In genomic region chr11:62592989-62593421, GRCh38 we compare ENCODE assay signal across 9 cellular contexts. TPM values are rescaled to one million over a fixed set of nuclear protein-coding genes. Genes with fewer than 3 reads are reported as not detected.
A peak's percentile ranks its signal among the peaks of the same experiment; 100 is the strongest.
DNase-seq lines count a peak whose midpoint lies in the region; ATAC-seq and TF ChIP-seq lines count a peak whose summit lies in the region.
"Had no signal": no experiment of that assay in that cellular context is flagged by ENCODE, and none has a peak within 500 bp of the region (broad histone marks: within the 10 kb centered on the region; RNA-seq: fewer than 3 reads in every experiment).

No MANE protein-coding gene starts in this region.

- CTCF ChIA-PET in activated CD8-positive, alpha-beta memory T cell treated with anti-CD3 and anti-CD28 coated beads, Interleukin-2, amount 10 ng/mL, durations not matched to agents 7 days and 5 days (lab: Charles Lee) = interaction anchor here (0.6 to 6.0 kb wide), 24 partner anchors 8 to 201 kb away, joined by 3 to 54 read pairs (median 7); partner anchors contain the start of genes B3GAT3, C11orf98, CSKMT and EEF1G

- H3K9ac ChIP-seq in adipocyte (ENCODE audit: low read length) (peak overlapping the region; percentile 94), liver (ENCODE audit: low read depth in 1 of 2, low read length in 2 of 2) (no peak overlapping the region)

- TF ChIP-seq CTCF in liver (IDR thresholded peaks at IDR 0.05; ENCODE audit: low read depth, low read length, missing input control) = no peak

- no peak overlapping the region for H3K4me3 ChIP-seq in adipocyte (ENCODE audit: low read length)
- no peak overlapping the region for H3K4me3 ChIP-seq in liver (ENCODE audit: low read depth in 1 of 3, low read length in 3 of 3)

- H3K27me3 Mint-ChIP-seq in activated CD8-positive, alpha-beta memory T cell treated with anti-CD3 and anti-CD28 coated beads, Interleukin-2, amount 10 ng/mL, durations not matched to agents 7 days and 5 days = no peaks in the 10 kb centered on the region

- no peaks in the 10 kb centered on the region for H3K9me3 ChIP-seq in adipocyte (ENCODE audit: control insufficient read depth, low read length)
- H3K9me3 ChIP-seq in liver (ENCODE audit: control insufficient read depth in 4 of 4, low read length in 3 of 4) = no peaks in the 10 kb centered on the region

- peaks cover 62% of the 10 kb centered on the region for H3K4me1 Mint-ChIP-seq in activated CD8-positive, alpha-beta memory T cell treated with anti-CD3 and anti-CD28 coated beads, Interleukin-2, amount 10 ng/mL, durations not matched to agents 7 days and 5 days

- H3K9me3 Mint-ChIP-seq in activated CD8-positive, alpha-beta memory T cell treated with anti-CD3 and anti-CD28 coated beads, Interleukin-2, amount 10 ng/mL, durations not matched to agents 7 days and 5 days (ENCODE audit: low read depth) = no peaks in the 10 kb centered on the region

- WGBS in liver = 82% methylated on average over 8 of the region's 8 CpGs

- peak overlapping the region; percentile 92 to 98 for H3K27ac ChIP-seq in liver (ENCODE audit: low read depth in 1 of 2, low read length in 2 of 2)
- peak overlapping the region; percentile 97 for H3K27ac ChIP-seq in temporal lobe (ENCODE audit: low read depth, low read length)

- H3K4me3 Mint-ChIP-seq in activated CD8-positive, alpha-beta memory T cell treated with anti-CD3 and anti-CD28 coated beads, Interleukin-2, amount 10 ng/mL, durations not matched to agents 7 days and 5 days = no peak overlapping the region

- TF ChIP-seq RAD21 in liver (IDR thresholded peaks at IDR 0.05) = no peak

- no peak for DNase-seq in activated CD8-positive, alpha-beta memory T cell treated with anti-CD3 and anti-CD28 coated beads, Interleukin-2, amount 10 ng/mL, durations not matched to agents 7 days and 5 days
- DNase-seq in activated CD8-positive, alpha-beta memory T cell treated with anti-CD3 and anti-CD28 coated beads, Interleukin-2, amount 50 U/mL, for 48 hours = no peak
- no peak for DNase-seq in adipocyte (ENCODE audit: low read depth)
- DNase-seq in NCI-H2171 treated with DMSO at 0.1 percent for 48 hours (lab: John Stamatoyannopoulos, UW) = no peak
- no peak for DNase-seq in NCI-H69 (lab: John Stamatoyannopoulos, UW)
- DNase-seq: NCI-H2081 treated with DMSO at 0.1 percent for 48 hours had no signal

- H3K27ac Mint-ChIP-seq in activated CD8-positive, alpha-beta memory T cell treated with anti-CD3 and anti-CD28 coated beads, Interleukin-2, amount 10 ng/mL, durations not matched to agents 7 days and 5 days = peak overlapping the region; percentile 90

- peaks cover 56% of the 10 kb centered on the region for H3K36me3 ChIP-seq in adipocyte (ENCODE audit: control insufficient read depth, insufficient read depth, low read length, severe bottlenecking)
- peaks cover 18 to 39% (median 34%) of the 10 kb centered on the region in 4 donors for H3K36me3 ChIP-seq in liver (ENCODE audit: control insufficient read depth in 4 of 4, insufficient read depth in 3 of 4, low read depth in 1 of 4, low read length in 3 of 4)

- H3K36me3 Mint-ChIP-seq in activated CD8-positive, alpha-beta memory T cell treated with anti-CD3 and anti-CD28 coated beads, Interleukin-2, amount 10 ng/mL, durations not matched to agents 7 days and 5 days = peaks cover 56% of the 10 kb centered on the region

- ATAC-seq in activated CD8-positive, alpha-beta memory T cell treated with anti-CD3 and anti-CD28 coated beads, Interleukin-2, amount 10 ng/mL, durations not matched to agents 7 days and 5 days = no peak
- no peak for ATAC-seq in HG02588 (IDR thresholded peaks at IDR 0.05; ENCODE audit: unreplicated experiment)

- H3K4me1 ChIP-seq in adipocyte (ENCODE audit: control insufficient read depth, insufficient read depth, low read length) (peaks cover 11% of the 10 kb centered on the region), liver (ENCODE audit: control insufficient read depth in 4 of 4, insufficient read depth in 4 of 4, low read length in 3 of 4) (peaks cover 3 to 36% (median 24%) of the 10 kb centered on the region in 4 donors)

- H3K27me3 ChIP-seq in adipocyte (replicated peaks; ENCODE audit: control insufficient read depth, insufficient read depth, low read length) (no peaks in the 10 kb centered on the region), liver (ENCODE audit: control insufficient read depth in 4 of 4, insufficient read depth in 4 of 4, low read length in 3 of 4) (no peaks in the 10 kb centered on the region)

TF ChIP-seq in liver, 16 proteins besides CTCF, POLR2A, EP300 and RAD21:
- TF ChIP-seq HNF4A (conservative IDR thresholded peaks at IDR 0.05) = no peak
- TF ChIP-seq GABPA (IDR thresholded peaks at IDR 0.05 in 1 of 2, conservative IDR thresholded peaks at IDR 0.05 in 1 of 2) = no peak
- TF ChIP-seq, protein P1, sequence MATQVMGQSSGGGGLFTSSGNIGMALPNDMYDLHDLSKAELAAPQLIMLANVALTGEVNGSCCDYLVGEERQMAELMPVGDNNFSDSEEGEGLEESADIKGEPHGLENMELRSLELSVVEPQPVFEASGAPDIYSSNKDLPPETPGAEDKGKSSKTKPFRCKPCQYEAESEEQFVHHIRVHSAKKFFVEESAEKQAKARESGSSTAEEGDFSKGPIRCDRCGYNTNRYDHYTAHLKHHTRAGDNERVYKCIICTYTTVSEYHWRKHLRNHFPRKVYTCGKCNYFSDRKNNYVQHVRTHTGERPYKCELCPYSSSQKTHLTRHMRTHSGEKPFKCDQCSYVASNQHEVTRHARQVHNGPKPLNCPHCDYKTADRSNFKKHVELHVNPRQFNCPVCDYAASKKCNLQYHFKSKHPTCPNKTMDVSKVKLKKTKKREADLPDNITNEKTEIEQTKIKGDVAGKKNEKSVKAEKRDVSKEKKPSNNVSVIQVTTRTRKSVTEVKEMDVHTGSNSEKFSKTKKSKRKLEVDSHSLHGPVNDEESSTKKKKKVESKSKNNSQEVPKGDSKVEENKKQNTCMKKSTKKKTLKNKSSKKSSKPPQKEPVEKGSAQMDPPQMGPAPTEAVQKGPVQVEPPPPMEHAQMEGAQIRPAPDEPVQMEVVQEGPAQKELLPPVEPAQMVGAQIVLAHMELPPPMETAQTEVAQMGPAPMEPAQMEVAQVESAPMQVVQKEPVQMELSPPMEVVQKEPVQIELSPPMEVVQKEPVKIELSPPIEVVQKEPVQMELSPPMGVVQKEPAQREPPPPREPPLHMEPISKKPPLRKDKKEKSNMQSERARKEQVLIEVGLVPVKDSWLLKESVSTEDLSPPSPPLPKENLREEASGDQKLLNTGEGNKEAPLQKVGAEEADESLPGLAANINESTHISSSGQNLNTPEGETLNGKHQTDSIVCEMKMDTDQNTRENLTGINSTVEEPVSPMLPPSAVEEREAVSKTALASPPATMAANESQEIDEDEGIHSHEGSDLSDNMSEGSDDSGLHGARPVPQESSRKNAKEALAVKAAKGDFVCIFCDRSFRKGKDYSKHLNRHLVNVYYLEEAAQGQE (IDR thresholded peaks at IDR 0.05) = no peak
- no peak for TF ChIP-seq YY1 (IDR thresholded peaks at IDR 0.05)
TF ChIP-seq in liver: peak in this region for 0.

RNA-seq across cellular contexts. Expression of gene TUT1, which starts 1.7 kb away (rescaled TPM):
- 10 to 100 TPM; 24.7 to 29.6 TPM for total RNA-seq in activated CD8-positive, alpha-beta memory T cell treated with anti-CD3 and anti-CD28 coated beads, Interleukin-2, amount 10 ng/mL, durations not matched to agents 7 days and 5 days
- total RNA-seq in liver (10 to 100 TPM in 1 of 2 donors, 1 to 10 TPM in 1; 5.6 to 12.1 TPM), temporal lobe (6.1 TPM)
- polyA plus RNA-seq in liver = 10 to 100 TPM; 15.2 to 15.8 TPM

RNA-seq across cellular contexts. Expression of gene MTA2, which starts 8.7 kb away (rescaled TPM):
- total RNA-seq in activated CD8-positive, alpha-beta memory T cell treated with anti-CD3 and anti-CD28 coated beads, Interleukin-2, amount 10 ng/mL, durations not matched to agents 7 days and 5 days = 100 to 1,000 TPM; 245 to 264 TPM
- total RNA-seq in liver (10 to 100 TPM; 43.1 to 55.3 TPM), temporal lobe (83.6 TPM)
- 10 to 100 TPM in 1 of 2 donors, 1 to 10 TPM in 1; 4.4 to 21.4 TPM for polyA plus RNA-seq in liver

RNA-seq across cellular contexts. Expression of gene EEF1G, which starts 19.3 kb away (rescaled TPM):
- total RNA-seq in activated CD8-positive, alpha-beta memory T cell treated with anti-CD3 and anti-CD28 coated beads, Interleukin-2, amount 10 ng/mL, durations not matched to agents 7 days and 5 days = 1,000 to 10,000 TPM in 1 of 2 experiments, 100 to 1,000 TPM in 1; 878 to 1,201 TPM
- total RNA-seq in liver = 100 to 1,000 TPM; 373 to 640 TPM
- polyA plus RNA-seq in liver = 100 to 1,000 TPM; 251 to 566 TPM
- 1,313 TPM for total RNA-seq in temporal lobe

RNA-seq across cellular contexts. Expression of gene EML3, which starts 19.6 kb away (rescaled TPM):
- total RNA-seq in activated CD8-positive, alpha-beta memory T cell treated with anti-CD3 and anti-CD28 coated beads, Interleukin-2, amount 10 ng/mL, durations not matched to agents 7 days and 5 days = 100 to 1,000 TPM; 132 to 133 TPM
- total RNA-seq in liver (10 to 100 TPM in 1 of 2 donors, 1 to 10 TPM in 1; 6.0 to 17.2 TPM), temporal lobe (4.2 TPM)
- 10 to 100 TPM in 1 of 2 donors, 1 to 10 TPM in 1; 9.9 to 19.3 TPM for polyA plus RNA-seq in liver

RNA-seq across cellular contexts. Expression of gene ROM1, which starts 20.1 kb away (rescaled TPM):
- total RNA-seq in activated CD8-positive, alpha-beta memory T cell treated with anti-CD3 and anti-CD28 coated beads, Interleukin-2, amount 10 ng/mL, durations not matched to agents 7 days and 5 days = 1 to 10 TPM; 1.1 to 1.5 TPM
- 1 to 10 TPM in 1 of 2 donors, under 1 TPM in 1; 0.84 to 1.3 TPM for total RNA-seq in liver
- 1 to 10 TPM in 1 of 2 donors, under 1 TPM in 1; 0.86 to 3.9 TPM for polyA plus RNA-seq in liver
- 1.7 TPM for total RNA-seq in temporal lobe
